ENCODE assay signal across 1 cellular context in genomic region chr9:136119259-136120118, GRCh38.
TF ChIP-seq lines count a peak whose summit lies in the region.

No MANE protein-coding gene starts in this region.

TF ChIP-seq in HEK293, 187 proteins besides CTCF, POLR2A, EP300 and RAD21 (continued from another document and continues in another):
- TF ChIP-seq ZNF654 (tag by site-specific recombination; IDR thresholded peaks at IDR 0.05; ENCODE audit: low read depth) (no peak), ZNF311 (tag by site-specific recombination; IDR thresholded peaks at IDR 0.05; ENCODE audit: borderline replicate concordance) (no peak), ZNF426 (tag by site-specific recombination; IDR thresholded peaks at IDR 0.05) (no peak), ZNF184 (tag by site-specific recombination; IDR thresholded peaks at IDR 0.05) (no peak), SP2 (tag by site-specific recombination; IDR thresholded peaks at IDR 0.05) (peak; percentile 71), ZFP41 (tag by site-specific recombination; IDR thresholded peaks at IDR 0.05; ENCODE audit: borderline replicate concordance) (no peak), ZBTB21 (tag by site-specific recombination; IDR thresholded peaks at IDR 0.05) (no peak), KLF8 (tag by site-specific recombination; IDR thresholded peaks at IDR 0.05) (peak; percentile 43; the same call in 1 of the 2 replicates), YY1 (tag by site-specific recombination; IDR thresholded peaks at IDR 0.05) (no peak), ZFP3 (tag by site-specific recombination; IDR thresholded peaks at IDR 0.05; ENCODE audit: low read depth) (no peak), ZNF404 (tag by site-specific recombination; IDR thresholded peaks at IDR 0.05) (no peak), ZNF596 (tag by site-specific recombination; IDR thresholded peaks at IDR 0.05) (no peak), YY2 (tag by site-specific recombination; IDR thresholded peaks at IDR 0.05) (no peak), ZNF174 (tag by site-specific recombination; IDR thresholded peaks at IDR 0.05) (no peak), ZNF621 (tag by site-specific recombination; IDR thresholded peaks at IDR 0.05) (no peak), ZNF266 (tag by site-specific recombination; IDR thresholded peaks at IDR 0.05; ENCODE audit: low read depth) (no peak), ZNF791 (tag by site-specific recombination; IDR thresholded peaks at IDR 0.05) (no peak), ZBTB11 (tag by site-specific recombination; conservative IDR thresholded peaks at IDR 0.05; ENCODE audit: low read depth) (no peak), ZNF138 (tag by site-specific recombination; IDR thresholded peaks at IDR 0.05; ENCODE audit: borderline replicate concordance) (no peak), ZBTB8A (tag by site-specific recombination; IDR thresholded peaks at IDR 0.05) (no peak; the same call in 1 of the 2 replicates), ZNF776 (tag by site-specific recombination; IDR thresholded peaks at IDR 0.05; ENCODE audit: borderline replicate concordance) (no peak), SETDB1 (IDR thresholded peaks at IDR 0.05; ENCODE audit: insufficient read length, low read length) (no peak), ZNF558 (tag by site-specific recombination; IDR thresholded peaks at IDR 0.05) (no peak), EGR2 (tag by site-specific recombination; IDR thresholded peaks at IDR 0.05; ENCODE audit: low read depth) (no peak), ZNF501 (tag by site-specific recombination; IDR thresholded peaks at IDR 0.05) (no peak), SCRT1 (tag by site-specific recombination; IDR thresholded peaks at IDR 0.05; ENCODE audit: borderline replicate concordance) (no peak), KLF16 (tag by site-specific recombination; IDR thresholded peaks at IDR 0.05) (no peak), ZNF274 (IDR thresholded peaks at IDR 0.05; ENCODE audit: low read length) (no peak), ZNF274 (tag by site-specific recombination; IDR thresholded peaks at IDR 0.05; ENCODE audit: borderline replicate concordance) (no peak), GLIS1 (tag by site-specific recombination; IDR thresholded peaks at IDR 0.05) (0 out of 2 replicates have a peak, but pooled peaks have one; percentile 27), ZNF121 (tag by site-specific recombination; IDR thresholded peaks at IDR 0.05) (peak; percentile 90), ZNF768 (tag by site-specific recombination; IDR thresholded peaks at IDR 0.05) (no peak), ZFP69B (tag by site-specific recombination; IDR thresholded peaks at IDR 0.05) (no peak), PATZ1 (tag by site-specific recombination; IDR thresholded peaks at IDR 0.05) (peak; percentile 76), ZNF223 (tag by site-specific recombination; IDR thresholded peaks at IDR 0.05) (no peak), ZNF623 (tag by site-specific recombination; IDR thresholded peaks at IDR 0.05) (no peak), KLF10 (tag by site-specific recombination; IDR thresholded peaks at IDR 0.05) (no peak), ZBTB20 (tag by site-specific recombination; IDR thresholded peaks at IDR 0.05) (peak; percentile 97), ZSCAN30 (tag by site-specific recombination; IDR thresholded peaks at IDR 0.05) (peak; percentile 48), ZNF704 (tag by site-specific recombination; IDR thresholded peaks at IDR 0.05) (no peak), ZNF513 (tag by site-specific recombination; IDR thresholded peaks at IDR 0.05) (no peak), ZNF571 (tag by site-specific recombination; IDR thresholded peaks at IDR 0.05) (no peak), ZNF211 (tag by site-specific recombination; IDR thresholded peaks at IDR 0.05; ENCODE audit: low read depth) (no peak), ZNF488 (tag by site-specific recombination; IDR thresholded peaks at IDR 0.05) (no peak), ZNF747 (tag by site-specific recombination; IDR thresholded peaks at IDR 0.05) (no peak), ZNF658 (tag by site-specific recombination; IDR thresholded peaks at IDR 0.05) (no peak), SCRT2 (tag by site-specific recombination; IDR thresholded peaks at IDR 0.05) (no peak), ZNF354C (tag by site-specific recombination; IDR thresholded peaks at IDR 0.05; ENCODE audit: borderline replicate concordance, low read depth) (no peak), HOXC10 (CRISPR knock-in tag; IDR thresholded peaks at IDR 0.05) (no peak), KLF9 (tag by site-specific recombination; IDR thresholded peaks at IDR 0.05; ENCODE audit: low read depth) (no peak), ZBTB48 (tag by site-specific recombination; IDR thresholded peaks at IDR 0.05) (no peak), MEIS1 (CRISPR knock-in tag; IDR thresholded peaks at IDR 0.05; ENCODE audit: borderline replicate concordance) (no peak), ZNF549 (tag by site-specific recombination; IDR thresholded peaks at IDR 0.05) (no peak), TRIM28 (IDR thresholded peaks at IDR 0.05; ENCODE audit: borderline replicate concordance, low read length) (no peak), ZNF221 (tag by site-specific recombination; IDR thresholded peaks at IDR 0.05; ENCODE audit: borderline replicate concordance) (no peak), ZNF146 (tag by site-specific recombination; IDR thresholded peaks at IDR 0.05) (0 out of 2 replicates have a peak, but pooled peaks have one; percentile 17), ZNF837 (tag by site-specific recombination; IDR thresholded peaks at IDR 0.05) (no peak), ZNF843 (tag by site-specific recombination; IDR thresholded peaks at IDR 0.05) (no peak)
- TF ChIP-seq, protein P1, sequence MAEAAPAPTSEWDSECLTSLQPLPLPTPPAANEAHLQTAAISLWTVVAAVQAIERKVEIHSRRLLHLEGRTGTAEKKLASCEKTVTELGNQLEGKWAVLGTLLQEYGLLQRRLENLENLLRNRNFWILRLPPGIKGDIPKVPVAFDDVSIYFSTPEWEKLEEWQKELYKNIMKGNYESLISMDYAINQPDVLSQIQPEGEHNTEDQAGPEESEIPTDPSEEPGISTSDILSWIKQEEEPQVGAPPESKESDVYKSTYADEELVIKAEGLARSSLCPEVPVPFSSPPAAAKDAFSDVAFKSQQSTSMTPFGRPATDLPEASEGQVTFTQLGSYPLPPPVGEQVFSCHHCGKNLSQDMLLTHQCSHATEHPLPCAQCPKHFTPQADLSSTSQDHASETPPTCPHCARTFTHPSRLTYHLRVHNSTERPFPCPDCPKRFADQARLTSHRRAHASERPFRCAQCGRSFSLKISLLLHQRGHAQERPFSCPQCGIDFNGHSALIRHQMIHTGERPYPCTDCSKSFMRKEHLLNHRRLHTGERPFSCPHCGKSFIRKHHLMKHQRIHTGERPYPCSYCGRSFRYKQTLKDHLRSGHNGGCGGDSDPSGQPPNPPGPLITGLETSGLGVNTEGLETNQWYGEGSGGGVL (tag by site-specific recombination; IDR thresholded peaks at IDR 0.05) = peak; percentile 33; the same call in 1 of the 2 replicates
- TF ChIP-seq, protein P2, sequence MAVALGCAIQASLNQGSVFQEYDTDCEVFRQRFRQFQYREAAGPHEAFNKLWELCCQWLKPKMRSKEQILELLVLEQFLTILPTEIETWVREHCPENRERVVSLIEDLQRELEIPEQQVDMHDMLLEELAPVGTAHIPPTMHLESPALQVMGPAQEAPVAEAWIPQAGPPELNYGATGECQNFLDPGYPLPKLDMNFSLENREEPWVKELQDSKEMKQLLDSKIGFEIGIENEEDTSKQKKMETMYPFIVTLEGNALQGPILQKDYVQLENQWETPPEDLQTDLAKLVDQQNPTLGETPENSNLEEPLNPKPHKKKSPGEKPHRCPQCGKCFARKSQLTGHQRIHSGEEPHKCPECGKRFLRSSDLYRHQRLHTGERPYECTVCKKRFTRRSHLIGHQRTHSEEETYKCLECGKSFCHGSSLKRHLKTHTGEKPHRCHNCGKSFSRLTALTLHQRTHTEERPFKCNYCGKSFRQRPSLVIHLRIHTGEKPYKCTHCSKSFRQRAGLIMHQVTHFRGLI (tag by site-specific recombination; IDR thresholded peaks at IDR 0.05) = no peak
- TF ChIP-seq, protein P3, sequence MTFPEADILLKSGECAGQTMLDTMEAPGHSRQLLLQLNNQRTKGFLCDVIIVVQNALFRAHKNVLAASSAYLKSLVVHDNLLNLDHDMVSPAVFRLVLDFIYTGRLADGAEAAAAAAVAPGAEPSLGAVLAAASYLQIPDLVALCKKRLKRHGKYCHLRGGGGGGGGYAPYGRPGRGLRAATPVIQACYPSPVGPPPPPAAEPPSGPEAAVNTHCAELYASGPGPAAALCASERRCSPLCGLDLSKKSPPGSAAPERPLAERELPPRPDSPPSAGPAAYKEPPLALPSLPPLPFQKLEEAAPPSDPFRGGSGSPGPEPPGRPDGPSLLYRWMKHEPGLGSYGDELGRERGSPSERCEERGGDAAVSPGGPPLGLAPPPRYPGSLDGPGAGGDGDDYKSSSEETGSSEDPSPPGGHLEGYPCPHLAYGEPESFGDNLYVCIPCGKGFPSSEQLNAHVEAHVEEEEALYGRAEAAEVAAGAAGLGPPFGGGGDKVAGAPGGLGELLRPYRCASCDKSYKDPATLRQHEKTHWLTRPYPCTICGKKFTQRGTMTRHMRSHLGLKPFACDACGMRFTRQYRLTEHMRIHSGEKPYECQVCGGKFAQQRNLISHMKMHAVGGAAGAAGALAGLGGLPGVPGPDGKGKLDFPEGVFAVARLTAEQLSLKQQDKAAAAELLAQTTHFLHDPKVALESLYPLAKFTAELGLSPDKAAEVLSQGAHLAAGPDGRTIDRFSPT (tag by site-specific recombination; IDR thresholded peaks at IDR 0.05) = no peak
